Comparison of ENCODE assay signal across 9 cellular contexts in genomic region chr13:41428155-41428554, GRCh38. TPM values are rescaled to one million over a fixed set of nuclear protein-coding genes. Genes with fewer than 3 reads are reported as not detected.
DNase-seq lines count a peak whose midpoint lies in the region; ATAC-seq and TF ChIP-seq lines count a peak whose summit lies in the region.
"Had no signal": no experiment of that assay in that cellular context is flagged by ENCODE, and none has a peak within 500 bp of the region (broad histone marks: within the 10 kb centered on the region; RNA-seq: fewer than 3 reads in every experiment).

No MANE protein-coding gene starts in this region.

- H3K27ac ChIP-seq in lung (ENCODE audit: low read depth in 1 of 2, low read length in 1 of 2) (no peak overlapping the region), stomach smooth muscle (ENCODE audit: low read length) (no peak overlapping the region)
- H3K27ac ChIP-seq: HL-60 had no signal

- H3K9me3 ChIP-seq in lung (ENCODE audit: control insufficient read depth in 2 of 2, insufficient read depth in 1 of 2, low read length in 1 of 2), result no peaks in the 10 kb centered on the region
- H3K9me3 ChIP-seq in stomach smooth muscle (ENCODE audit: control insufficient read depth in 2 of 2, low read length in 2 of 2), result no peaks in the 10 kb centered on the region

- no peak for ATAC-seq in lung (ENCODE audit: insufficient read depth, low FRiP score)
- ATAC-seq in HG03520 (IDR thresholded peaks at IDR 0.05; ENCODE audit: unreplicated experiment), result no peak

- peak; percentile 3 for DNase-seq in NCI-H2227 (lab: John Stamatoyannopoulos, UW; ENCODE audit: unreplicated experiment)
- no peak for DNase-seq in NCI-H2227 treated with DMSO at 0.1 percent for 48 hours (lab: John Stamatoyannopoulos, UW)
- peak in 30 of 56 donors; percentile 1 to 64 (median 13) for DNase-seq in amygdala (lab: John Stamatoyannopoulos, UW)
- no peak for DNase-seq in lung (ENCODE audit: low spot score)
- DNase-seq in NCI-H1930 (lab: John Stamatoyannopoulos, UW), result no peak
- no peak for DNase-seq in NCI-H748 treated with DMSO at 0.1 percent for 48 hours (lab: John Stamatoyannopoulos, UW)

- H3K4me3 ChIP-seq in lung (no peak overlapping the region), stomach smooth muscle (ENCODE audit: low read length in 2 of 2) (peak overlapping the region; percentile 29 to 49)

- H3K36me3 ChIP-seq in lung (ENCODE audit: control insufficient read depth in 2 of 2, insufficient read depth in 2 of 2, low read length in 2 of 2) (no peaks in the 10 kb centered on the region), stomach smooth muscle (ENCODE audit: control insufficient read depth in 2 of 2, insufficient read depth in 2 of 2, low read length in 2 of 2) (no peaks in the 10 kb centered on the region)

- 13 to 17% methylated on average over 32 of the region's 32 CpGs for WGBS in lung, 2 donors

- TF ChIP-seq CTCF in lung (IDR thresholded peaks at IDR 0.05; ENCODE audit: control extremely low read depth, extremely low read depth), result peak; percentile 1

- H3K9ac ChIP-seq in stomach smooth muscle (ENCODE audit: low read length in 2 of 2), result no peak overlapping the region

- H3K27me3 ChIP-seq in lung (ENCODE audit: control insufficient read depth, insufficient read depth) (no peaks in the 10 kb centered on the region), stomach smooth muscle (ENCODE audit: control insufficient read depth in 1 of 2, insufficient read depth in 2 of 2, low read length in 2 of 2) (peaks cover 6 to 8% of the 10 kb centered on the region in 2 donors)

- H3K4me1 ChIP-seq in lung (ENCODE audit: control insufficient read depth in 2 of 2, insufficient read depth in 2 of 2, low read length in 2 of 2), result no peaks in the 10 kb centered on the region
- peaks cover 2% of the 10 kb centered on the region for H3K4me1 ChIP-seq in stomach smooth muscle (ENCODE audit: control insufficient read depth, insufficient read depth, low read length)

RNA-seq across cellular contexts. Expression of gene RGCC, which starts 29.2 kb away (rescaled TPM):
- total RNA-seq in lung, result 100 to 1,000 TPM; 309 to 359 TPM
- 100 to 1,000 TPM; 167 to 275 TPM for polyA plus RNA-seq in lung

Comparison
In these comparisons a context has a peak if more than half of its experiments do, and no peak if none do; other contexts are left out.
1. DNase-seq: peak in NCI-H2227 (single experiment) and amygdala (30 of 56); none in NCI-H2227 treated with DMSO at 0.1 percent for 48 hours (single experiment), lung (single experiment), NCI-H1930 (0 of 2) and NCI-H748 treated with DMSO at 0.1 percent for 48 hours (single experiment).